Comparison of ENCODE assay signal across 9 cellular contexts in genomic region chr6:97059473-97059872, GRCh38.
DNase-seq lines count a peak whose midpoint lies in the region; ATAC-seq and FAIRE-seq lines count a peak whose summit lies in the region.
"Had no signal": no experiment of that assay in that cellular context is flagged by ENCODE, and none has a peak within 500 bp of the region (broad histone marks: within the 10 kb centered on the region; RNA-seq: fewer than 3 reads in every experiment).

No MANE protein-coding gene starts in this region.

- no peak overlapping the region for H2BK5ac ChIP-seq in mesendoderm (ENCODE audit: low read length)

- H3K4me3 ChIP-seq in mesendoderm (ENCODE audit: low read length) = no peak overlapping the region

- H3K27me3 Mint-ChIP-seq in activated CD4-positive, alpha-beta memory T cell treated with anti-CD3 and anti-CD28 coated beads for 36 hours = no peaks in the 10 kb centered on the region

- no peaks in the 10 kb centered on the region for H3K79me2 ChIP-seq in mesendoderm (ENCODE audit: control insufficient read depth, insufficient read depth, low read length)

- H2BK15ac ChIP-seq in mesendoderm (replicated peaks; ENCODE audit: low read depth) = no peak overlapping the region

- H3K4me2 ChIP-seq in mesendoderm (ENCODE audit: low read length) = no peak overlapping the region

- no peak overlapping the region for H3K23ac ChIP-seq in mesendoderm (ENCODE audit: low read length)

- no peak overlapping the region for H3K27ac Mint-ChIP-seq in activated CD4-positive, alpha-beta memory T cell treated with anti-CD3 and anti-CD28 coated beads for 36 hours
- H3K27ac Mint-ChIP-seq: activated B cell treated with CpG ODN at 0.5 μM for 24 hours had no signal

- H2AK5ac ChIP-seq in mesendoderm (ENCODE audit: low read length) = no peak overlapping the region

- no peak overlapping the region for H3K4me3 Mint-ChIP-seq in activated CD4-positive, alpha-beta memory T cell treated with anti-CD3 and anti-CD28 coated beads for 36 hours
- H3K4me3 Mint-ChIP-seq: activated B cell treated with CpG ODN at 0.5 μM for 24 hours had no signal

- no peak overlapping the region for H3K4ac ChIP-seq in mesendoderm (ENCODE audit: low read depth, low read length)

- no peaks in the 10 kb centered on the region for H3K4me1 ChIP-seq in mesendoderm (ENCODE audit: control insufficient read depth, low read depth, low read length)

- CTCF ChIA-PET in activated CD4-positive, alpha-beta memory T cell treated with anti-CD3 and anti-CD28 coated beads for 36 hours (lab: Charles Lee) = interaction anchor here (0.6 to 2.5 kb wide), 19 partner anchors 10 to 535 kb away, joined by 3 to 32 read pairs (median 4); no protein-coding TSS in a partner anchor

- H3K9me3 Mint-ChIP-seq in activated CD4-positive, alpha-beta memory T cell treated with anti-CD3 and anti-CD28 coated beads for 36 hours = no peaks in the 10 kb centered on the region
- H3K9me3 Mint-ChIP-seq: activated B cell treated with CpG ODN at 0.5 μM for 24 hours had no signal

- no peaks in the 10 kb centered on the region for H3K4me1 Mint-ChIP-seq in activated CD4-positive, alpha-beta memory T cell treated with anti-CD3 and anti-CD28 coated beads for 36 hours (ENCODE audit: low read depth)
- H3K4me1 Mint-ChIP-seq: activated B cell treated with CpG ODN at 0.5 μM for 24 hours had no signal

- peak; percentile 82 for FAIRE-seq in GM19239 (lab: Jason Lieb, UNC)

- H4K5ac ChIP-seq in mesendoderm (ENCODE audit: low read length) = no peak overlapping the region

- H4K8ac ChIP-seq in mesendoderm (ENCODE audit: low read depth, low read length) = no peak overlapping the region

- H3K36me3 ChIP-seq in mesendoderm (ENCODE audit: control insufficient read depth, insufficient read depth, low read length) = no peaks in the 10 kb centered on the region

- intact Hi-C loops in activated CD4-positive, alpha-beta memory T cell treated with anti-CD3 and anti-CD28 coated beads for 36 hours (cut with micrococcal nuclease) = loop anchor here (1.0 to 10.0 kb wide), 7 partner anchors 153 to 1857 kb away; partner anchors contain the start of genes GPR63 and UFL1

- no peak overlapping the region for H3K9ac ChIP-seq in mesendoderm (ENCODE audit: low read length)

- DNase-seq in DMS153 treated with DMSO at 0.1 percent for 48 hours (lab: John Stamatoyannopoulos, UW; ENCODE audit: unreplicated experiment) = peak; percentile 34
- peak; percentile 28 for DNase-seq in GM19239 (ENCODE audit: insufficient read length, low spot score)
- peak; percentile 35 for DNase-seq in NCI-H460 (ENCODE audit: extremely low read depth, low read depth)
- peak; percentile 57 for DNase-seq in cerebellar cortex (ENCODE audit: low spot score)
- peak; percentile 22 for DNase-seq in mesendoderm
- no peak for DNase-seq in stimulated activated CD4-positive, alpha-beta T cell treated with anti-CD3 and anti-CD28 coated beads, Interleukin-2, amount 100 ng/mL, for 48 hours
- no peak for DNase-seq in activated CD4-positive, alpha-beta memory T cell treated with anti-CD3 and anti-CD28 coated beads for 36 hours
- DNase-seq: activated B cell treated with CpG ODN at 0.5 μM for 24 hours had no signal

- POLR2A ChIA-PET in activated CD4-positive, alpha-beta memory T cell treated with anti-CD3 and anti-CD28 coated beads for 36 hours (lab: Charles Lee) = no interaction called here

- no peaks in the 10 kb centered on the region for H3K27me3 ChIP-seq in mesendoderm (ENCODE audit: insufficient read depth, low read length, poor library complexity)

- H3K36me3 Mint-ChIP-seq in activated CD4-positive, alpha-beta memory T cell treated with anti-CD3 and anti-CD28 coated beads for 36 hours = no peaks in the 10 kb centered on the region

- no peaks in the 10 kb centered on the region for H3K79me1 ChIP-seq in mesendoderm (ENCODE audit: low read length)

- no peak overlapping the region for H2BK120ac ChIP-seq in mesendoderm (ENCODE audit: low read depth, low read length)

- H3K27ac ChIP-seq in mesendoderm (ENCODE audit: low read depth, low read length) = no peak overlapping the region

- ATAC-seq in HG03103 (IDR thresholded peaks at IDR 0.05; ENCODE audit: low read depth, unreplicated experiment) = peak; percentile 79

- no peak overlapping the region for H3K56ac ChIP-seq in mesendoderm (ENCODE audit: low read length)

- H3K18ac ChIP-seq in mesendoderm (ENCODE audit: low read length) = no peak overlapping the region

Comparison
In these comparisons a context has a peak if more than half of its experiments do, and no peak if none do; other contexts are left out.
1. DNase-seq: peak in DMS153 treated with DMSO at 0.1 percent for 48 hours (single experiment), GM19239 (single experiment), NCI-H460 (single experiment), cerebellar cortex (single experiment) and mesendoderm (single experiment); none in stimulated activated CD4-positive, alpha-beta T cell treated with anti-CD3 and anti-CD28 coated beads, Interleukin-2, amount 100 ng/mL, for 48 hours (0 of 2) and activated CD4-positive, alpha-beta memory T cell treated with anti-CD3 and anti-CD28 coated beads for 36 hours (single experiment).